ENCODE assay signal across 28 cellular contexts in the genomic region with DNA sequence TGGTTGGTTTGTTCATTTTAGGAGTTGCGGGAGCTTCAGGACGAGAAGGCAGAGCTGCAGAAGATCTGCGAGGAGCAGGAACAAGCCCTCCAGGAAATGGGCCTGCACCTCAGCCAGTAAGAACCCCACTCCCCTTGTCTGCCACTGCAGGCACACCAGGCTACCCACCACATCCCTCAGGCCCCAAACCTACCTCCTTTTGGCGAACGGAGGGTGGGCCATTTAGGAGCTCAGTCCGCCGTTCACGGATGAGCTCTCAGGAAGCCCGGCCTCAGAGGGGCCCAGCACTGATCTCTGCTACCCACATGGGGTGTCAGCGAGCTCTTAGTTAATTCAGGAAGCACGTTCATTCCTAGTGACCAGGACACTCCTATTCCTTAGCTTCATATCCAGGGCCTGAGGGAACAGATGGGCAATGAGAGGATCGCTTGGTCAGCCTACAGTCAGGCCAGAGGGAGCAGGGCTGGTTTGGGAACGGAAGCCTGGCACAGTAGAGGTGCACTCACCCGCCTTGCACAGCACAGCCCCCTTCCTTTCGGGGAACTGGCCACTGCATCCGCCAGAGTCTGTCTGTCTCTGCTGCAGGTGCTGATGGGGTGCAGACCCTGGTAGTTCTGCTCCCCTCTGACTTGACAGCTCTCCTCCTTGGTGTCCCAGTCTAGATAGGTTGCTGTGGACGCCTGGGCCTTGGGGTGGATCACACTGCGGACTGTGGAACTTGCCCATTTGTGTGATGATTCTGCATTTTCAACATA.
"Had no signal": no experiment of that assay in that cellular context is flagged by ENCODE, and none has a peak within 500 bp of the region (broad histone marks: within the 10 kb centered on the region; RNA-seq: fewer than 3 reads in every experiment).

No MANE protein-coding gene starts in this region.

- H3K27ac ChIP-seq: epithelial cell of prostate, esophagus squamous epithelium, left lung, lower lobe of right lung, neutrophil, prostate gland, transverse colon had no signal

- FAIRE-seq: urothelium cell line had no signal

- H3K27me3 ChIP-seq: esophagus squamous epithelium, left lung, neutrophil, transverse colon had no signal

- H3K4me1 Mint-ChIP-seq: activated CD4-positive, alpha-beta T cell treated with anti-CD3 and anti-CD28 coated beads for 36 hours had no signal

- H3K9me3 ChIP-seq: esophagus squamous epithelium, left lung, lower lobe of right lung, neutrophil, prostate gland, transverse colon had no signal

- H3K4me3 Mint-ChIP-seq: activated CD4-positive, alpha-beta T cell treated with anti-CD3 and anti-CD28 coated beads for 36 hours; activated T-cell treated with anti-CD3 and anti-CD28 coated beads, Interleukin-2, amount 50 U/mL, for 24 hours; dendritic cell treated with granulocyte-macrophage colony-stimulating factor and Interleukin-4, amounts not matched to agents 40 ng/mL and 50 ng/mL, for 4 days; natural killer cell treated with Interleukin-12 subunit alpha and Interleukin-12 subunit beta and Interleukin-15 and Interleukin-18, amount 100 ng/mL, for 72 hours; T-cell; T-helper 2 cell treated with Interferon-gamma antibody and Interleukin-4, amounts not matched to agents 5 μg/mL and 100 μg/mL, for 36 hours had no signal

- H3K4me3 ChIP-seq: esophagus squamous epithelium, left lung, lower lobe of right lung, prostate gland, smooth muscle cell, transverse colon had no signal

- H3K9me3 Mint-ChIP-seq: activated T-cell treated with anti-CD3 and anti-CD28 coated beads, Interleukin-2, amount 50 U/mL, for 24 hours; dendritic cell treated with granulocyte-macrophage colony-stimulating factor and Interleukin-4, amounts not matched to agents 40 ng/mL and 50 ng/mL, for 4 days; natural killer cell treated with Interleukin-12 subunit alpha and Interleukin-12 subunit beta and Interleukin-15 and Interleukin-18, amount 100 ng/mL, for 72 hours; T-cell; T-helper 2 cell treated with Interferon-gamma antibody and Interleukin-4, amounts not matched to agents 5 μg/mL and 100 μg/mL, for 36 hours had no signal

- DNase-seq: activated CD4-positive, alpha-beta T cell treated with anti-CD3 and anti-CD28 coated beads for 36 hours; activated CD4-positive, alpha-beta T cell treated with anti-CD3 and anti-CD28 coated beads, Interleukin-2, amount 50 U/mL, for 48 hours; activated CD4-positive, CD25-positive, alpha-beta regulatory T cell; activated CD8-positive, alpha-beta memory T cell treated with anti-CD3 and anti-CD28 coated beads, Interleukin-2, amount 50 U/mL, for 48 hours; activated gamma-delta T cell treated with Interleukin-2 at 50 U/mL for 16 hours; activated naive CD4-positive, alpha-beta T cell treated with anti-CD3 and anti-CD28 coated beads, Interleukin-2, amount 50 U/mL, for 16 hours; activated T-cell treated with anti-CD3 and anti-CD28 coated beads, Interleukin-2, amount 50 U/mL, for 24 hours; amniotic stem cell; caudate nucleus; esophagus squamous epithelium; foreskin melanocyte; left lung; lower lobe of right lung; mesenchymal stem cell; retina; stimulated activated CD4-positive, alpha-beta T cell treated with anti-CD3 and anti-CD28 coated beads, Interleukin-15, amount 100 ng/mL, for 24 hours; stimulated activated CD4-positive, alpha-beta T cell treated with anti-CD3 and anti-CD28 coated beads, Interleukin-2, amount 100 ng/mL, for 24 hours; stimulated activated naive CD4-positive, alpha-beta T cell; T-cell; transverse colon had no signal

- H3K27ac Mint-ChIP-seq: activated CD4-positive, alpha-beta T cell treated with anti-CD3 and anti-CD28 coated beads for 36 hours; natural killer cell treated with Interleukin-12 subunit alpha and Interleukin-12 subunit beta and Interleukin-15 and Interleukin-18, amount 100 ng/mL, for 72 hours; T-cell; T-helper 2 cell treated with Interferon-gamma antibody and Interleukin-4, amounts not matched to agents 5 μg/mL and 100 μg/mL, for 36 hours had no signal

- H3K27me3 Mint-ChIP-seq: activated CD4-positive, alpha-beta T cell treated with anti-CD3 and anti-CD28 coated beads for 36 hours; activated T-cell treated with anti-CD3 and anti-CD28 coated beads, Interleukin-2, amount 50 U/mL, for 24 hours; dendritic cell treated with granulocyte-macrophage colony-stimulating factor and Interleukin-4, amounts not matched to agents 40 ng/mL and 50 ng/mL, for 4 days; natural killer cell treated with Interleukin-12 subunit alpha and Interleukin-12 subunit beta and Interleukin-15 and Interleukin-18, amount 100 ng/mL, for 72 hours; T-cell had no signal

- H3K4me2 ChIP-seq: smooth muscle cell had no signal

- ATAC-seq: activated CD4-positive, alpha-beta T cell treated with anti-CD3 and anti-CD28 coated beads for 36 hours; left lung; lower lobe of right lung; T-cell had no signal

- H3K4me1 ChIP-seq: lower lobe of right lung had no signal
